2 cellular contexts compared by ENCODE assay signal in genomic region chr4:38621004-38621684, GRCh38.
A peak's percentile ranks its signal among the peaks of the same experiment; 100 is the strongest.
TF ChIP-seq lines count a peak whose summit lies in the region.

No MANE protein-coding gene starts in this region.

TF ChIP-seq in K562, 482 proteins besides CTCF, POLR2A, EP300 and RAD21 (continued from another document and continues in another):
- TF ChIP-seq MGA (IDR thresholded peaks at IDR 0.05) (peak; percentile 71), TAF1 (IDR thresholded peaks at IDR 0.05; ENCODE audit: control insufficient read depth, extremely low read depth, insufficient read depth, low read length, severe bottlenecking) (peak; percentile 33), CBX5 (IDR thresholded peaks at IDR 0.05; ENCODE audit: borderline replicate concordance, low read depth) (no peak), PML (IDR thresholded peaks at IDR 0.05; ENCODE audit: low read length) (peak; percentile 43; the same call in 1 of the 2 replicates), TRIM28 (IDR thresholded peaks at IDR 0.05) (no peak), ETS2 (tag; IDR thresholded peaks at IDR 0.05; ENCODE audit: borderline replicate concordance, poor library complexity, severe bottlenecking) (no peak), ZNF277 (CRISPR knock-in tag; IDR thresholded peaks at IDR 0.05; ENCODE audit: borderline replicate concordance) (no peak), GABPB2 (CRISPR knock-in tag; conservative IDR thresholded peaks at IDR 0.05) (no peak), HDAC3 (IDR thresholded peaks at IDR 0.05; ENCODE audit: borderline replicate concordance, partially characterized antibody) (peak; percentile 33), CGGBP1 (CRISPR knock-in tag; IDR thresholded peaks at IDR 0.05) (no peak), ZEB2 (IDR thresholded peaks at IDR 0.05) (peak; percentile 96), ID3 (CRISPR knock-in tag; IDR thresholded peaks at IDR 0.05) (no peak), ID3 (tag; IDR thresholded peaks at IDR 0.05) (0 out of 2 replicates have a peak, but pooled peaks have one; percentile 73)

TF ChIP-seq in SK-N-SH, 30 proteins besides CTCF, POLR2A, EP300 and RAD21 (continued from another document):
- TF ChIP-seq MAX (IDR thresholded peaks at IDR 0.05; ENCODE audit: low read depth) (no peak), NFIC (IDR thresholded peaks at IDR 0.05; ENCODE audit: borderline replicate concordance) (no peak), FOXM1 (IDR thresholded peaks at IDR 0.05; ENCODE audit: low read depth) (no peak), TAF1 (IDR thresholded peaks at IDR 0.05; ENCODE audit: borderline replicate concordance, low read depth, low read length) (no peak), RCOR1 (IDR thresholded peaks at IDR 0.05; ENCODE audit: low read length) (no peak), GABPA (IDR thresholded peaks at IDR 0.05; ENCODE audit: low read depth) (no peak), FOSL2 (IDR thresholded peaks at IDR 0.05; ENCODE audit: borderline replicate concordance, low read depth) (no peak)
TF ChIP-seq in SK-N-SH: peak in this region for 0.
